Comparison of ENCODE assay signal across 8 cellular contexts in the genomic region with DNA sequence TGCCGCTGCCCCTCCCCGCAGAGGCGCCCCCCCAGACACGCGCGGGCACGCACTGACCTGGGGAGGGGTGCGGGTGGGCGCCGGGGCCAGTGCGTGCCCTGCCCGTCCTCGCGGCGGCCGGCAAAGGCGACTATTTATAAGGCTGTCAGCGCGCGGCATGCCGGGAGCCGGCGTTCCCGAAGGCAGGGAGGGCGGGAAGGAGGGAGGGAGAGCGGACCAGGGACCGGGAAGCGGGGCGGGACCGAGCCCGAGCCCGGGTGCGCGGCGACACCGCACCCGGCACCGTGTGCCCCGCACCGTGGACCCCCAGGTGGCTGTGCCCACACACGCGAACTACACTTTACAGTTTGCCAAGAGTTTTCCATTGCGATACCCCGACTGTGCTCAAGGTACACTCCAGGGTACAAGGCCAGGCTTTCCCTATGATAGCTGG. TPM values are rescaled to one million over a fixed set of nuclear protein-coding genes. Genes with fewer than 3 reads are reported as not detected.
DNase-seq lines count a peak whose midpoint lies in the region; ATAC-seq, FAIRE-seq and TF ChIP-seq lines count a peak whose summit lies in the region.

A gene with protein sequence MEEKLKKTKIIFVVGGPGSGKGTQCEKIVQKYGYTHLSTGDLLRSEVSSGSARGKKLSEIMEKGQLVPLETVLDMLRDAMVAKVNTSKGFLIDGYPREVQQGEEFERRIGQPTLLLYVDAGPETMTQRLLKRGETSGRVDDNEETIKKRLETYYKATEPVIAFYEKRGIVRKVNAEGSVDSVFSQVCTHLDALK (minus strand): TSS at position 110 of the 433 bp plus-strand sequence. CDS start 3,058 bp downstream, outside the sequence.

- intact Hi-C loops in A673 (cut with micrococcal nuclease; ENCODE audit: unreplicated experiment) (no loop called here), lower leg skin (cut with DNase I; ENCODE audit: low total_unique reads) (no loop called here)

- FAIRE-seq in H1 (lab: Jason Lieb, UNC): no peak

- H2BK5ac ChIP-seq in H1 (ENCODE audit: low read depth, low read length): no peak within 1 kb of the TSS

- peak within 1 kb of the TSS; percentile 72 for H3K4ac ChIP-seq in H1 (replicated peaks; ENCODE audit: insufficient read length, low read depth, low read length)

- ATAC-seq in RWPE2 (ENCODE audit: low read depth) (peak; percentile 69), GM18520 (IDR thresholded peaks at IDR 0.05; ENCODE audit: unreplicated experiment) (no peak)

- H3K9ac ChIP-seq in H1 (replicated peaks in 1 of 4; ENCODE audit: extremely low read depth in 1 of 4, low read depth in 3 of 4, low read length in 3 of 4) (no peak within 1 kb of the TSS), stomach smooth muscle (ENCODE audit: low read length in 2 of 2) (peak within 1 kb of the TSS; percentile 76 to 90)

- no peak within 1 kb of the TSS for H3K23ac ChIP-seq in H1 (ENCODE audit: insufficient read length)

- H3K9me3 ChIP-seq in A673 (ENCODE audit: low read depth, low read length, poor library complexity, severe bottlenecking) (no peaks in the 10 kb centered on the region), HEK293 (ENCODE audit: control insufficient read depth, insufficient read depth, low read depth, low read length) (no peaks in the 10 kb centered on the region), RWPE2 (ENCODE audit: severe bottlenecking) (no peaks in the 10 kb centered on the region), H1 (ENCODE audit: insufficient read depth in 2 of 2, low read depth in 1 of 2, low read length in 1 of 2) (no peaks in the 10 kb centered on the region), stomach smooth muscle (ENCODE audit: control insufficient read depth in 2 of 2, low read length in 2 of 2) (no peaks in the 10 kb centered on the region)

- no peak within 1 kb of the TSS for H2BK20ac ChIP-seq in H1 (ENCODE audit: low read length)

- peak within 1 kb of the TSS; percentile 50 for H3K4me3 ChIP-seq in A673 (ENCODE audit: low read depth, low read length, poor library complexity, severe bottlenecking)
- H3K4me3 ChIP-seq in HEK293 (ENCODE audit: low read depth, low read length): peak within 1 kb of the TSS; percentile 55
- H3K4me3 ChIP-seq in RWPE2 (ENCODE audit: severe bottlenecking): peak within 1 kb of the TSS; percentile 27
- peak within 1 kb of the TSS; percentile 46 to 66 (median 58) for H3K4me3 ChIP-seq in H1 (ENCODE audit: extremely low read depth in 1 of 4, insufficient read depth in 2 of 4, low read depth in 3 of 4, low read length in 4 of 4)
- peak within 1 kb of the TSS; percentile 22 for H3K4me3 ChIP-seq in lower leg skin (ENCODE audit: low read depth, poor library complexity, severe bottlenecking)
- H3K4me3 ChIP-seq in stomach smooth muscle (ENCODE audit: low read length in 2 of 2): peak within 1 kb of the TSS; percentile 86 to 91

- H3K79me1 ChIP-seq in H1 (ENCODE audit: low read depth, low read length): no peaks in the 10 kb centered on the region

- 4% methylated on average over 12 of the region's 44 CpGs; no CpG with 5 or more reads in 1 of the 2 experiments for WGBS in H1 (ENCODE audit: extremely low coverage in 1 of 2, insufficient coverage in 1 of 2, insufficient read length in 1 of 2, insufficient replicate concordance in 2 of 2, low coverage in 1 of 2, low lambda C conversion rate in 2 of 2, missing lambda C conversion rate in 1 of 2), 2 experiments
- 0 to 8% methylated on average over 5 to 35 of the region's 44 CpGs for WGBS in lower leg skin, 2 donors

- peak within 1 kb of the TSS; percentile 54 for H4K8ac ChIP-seq in H1 (ENCODE audit: extremely low read depth, insufficient read depth, low read length)

- H3K27me3 ChIP-seq in A673 (replicated peaks; ENCODE audit: insufficient read depth, low read depth, low read length, poor library complexity): no peaks in the 10 kb centered on the region
- no peaks in the 10 kb centered on the region for H3K27me3 ChIP-seq in RWPE2 (ENCODE audit: insufficient read depth, poor library complexity, severe bottlenecking)
- H3K27me3 ChIP-seq in H1 (replicated peaks in 1 of 4; ENCODE audit: control insufficient read depth in 3 of 4, extremely low read depth in 1 of 4, insufficient read depth in 3 of 4, low read length in 3 of 4): no peaks in the 10 kb centered on the region
- no peaks in the 10 kb centered on the region for H3K27me3 ChIP-seq in stomach smooth muscle (ENCODE audit: control insufficient read depth in 1 of 2, insufficient read depth in 2 of 2, low read length in 2 of 2)

- H2AFZ ChIP-seq in H1 (ENCODE audit: low read length): peak within 1 kb of the TSS; percentile 96

- POLR2A ChIA-PET in A673 (lab: Charles Lee; ENCODE audit: low non-redundant PET): no interaction called here
- POLR2A ChIA-PET in HEK293 (lab: Yijun Ruan, JAX): interaction anchor here (0.8 kb wide), 1 partner anchor 92 kb away, joined by 3 read pairs; a partner anchor contains a TSS
- POLR2A ChIA-PET in H1 (lab: Charles Lee; ENCODE audit: partially characterized antibody): interaction anchor here (0.7 to 2.0 kb wide), 9 partner anchors 8 to 85 kb away, joined by 3 to 9 read pairs (median 4); a partner anchor contains a TSS

- H3K4me1 ChIP-seq in A673 (ENCODE audit: insufficient read depth, low read length, poor library complexity, severe bottlenecking) (peaks cover 20% of the 10 kb centered on the region), HEK293 (ENCODE audit: control insufficient read depth, insufficient read depth, low read length) (no peaks in the 10 kb centered on the region; the same call in 1 of the 2 replicates), RWPE2 (ENCODE audit: insufficient read depth, poor library complexity, severe bottlenecking) (peaks cover 11% of the 10 kb centered on the region), H1 (replicated peaks in 1 of 4; ENCODE audit: control insufficient read depth in 3 of 4, insufficient read depth in 4 of 4, low read length in 3 of 4) (peaks cover 0 to 10% (median 7%) of the 10 kb centered on the region in 4 experiments; a peak in 6 of 7 replicates), stomach smooth muscle (ENCODE audit: control insufficient read depth, insufficient read depth, low read length) (peaks cover 49% of the 10 kb centered on the region)

- H3K23me2 ChIP-seq in H1 (ENCODE audit: low read depth, low read length): peaks cover 7% of the 10 kb centered on the region; the same call in 1 of the 2 replicates

- H3K14ac ChIP-seq in H1 (ENCODE audit: insufficient read length): no peak within 1 kb of the TSS

- H4K91ac ChIP-seq in H1 (replicated peaks; ENCODE audit: insufficient read length, low read length): peak within 1 kb of the TSS; percentile 84

- peak within 1 kb of the TSS; percentile 14 for H3K27ac ChIP-seq in A673 (ENCODE audit: low read depth, low read length, poor library complexity, severe bottlenecking)
- H3K27ac ChIP-seq in HEK293 (ENCODE audit: extremely low read depth, low read depth, low read length): peak within 1 kb of the TSS; percentile 53; the same call in 1 of the 2 replicates
- H3K27ac ChIP-seq in RWPE2 (ENCODE audit: poor library complexity, severe bottlenecking): peak within 1 kb of the TSS; percentile 37
- no peak within 1 kb of the TSS for H3K27ac ChIP-seq in H1 (ENCODE audit: low read depth, low read length)
- H3K27ac ChIP-seq in stomach smooth muscle (ENCODE audit: low read length): peak within 1 kb of the TSS; percentile 60

- TF ChIP-seq EP300 in H1 (IDR thresholded peaks at IDR 0.05; ENCODE audit: borderline replicate concordance in 1 of 2, low read depth in 2 of 2, low read length in 2 of 2): no peak

- TF ChIP-seq CTCF in A673 (conservative IDR thresholded peaks at IDR 0.05; ENCODE audit: low read depth, low read length) (no peak), HEK293 (tag by site-specific recombination; IDR thresholded peaks at IDR 0.05) (no peak), RWPE2 (IDR thresholded peaks at IDR 0.05; ENCODE audit: poor library complexity, severe bottlenecking) (no peak), H1 (IDR thresholded peaks at IDR 0.05; ENCODE audit: control extremely low read depth in 1 of 3, insufficient read depth in 1 of 3, low read depth in 1 of 3, low read length in 3 of 3) (no peak), lower leg skin (IDR thresholded peaks at IDR 0.05) (no peak)

- H2BK120ac ChIP-seq in H1 (replicated peaks; ENCODE audit: low read depth, low read length): no peak within 1 kb of the TSS

- H3K79me2 ChIP-seq in H1 (ENCODE audit: control insufficient read depth in 1 of 2, insufficient read depth in 2 of 2, low read length in 2 of 2): no peaks in the 10 kb centered on the region

- H2BK15ac ChIP-seq in H1 (ENCODE audit: low read length): peak within 1 kb of the TSS; percentile 46; the same call in 1 of the 2 replicates

- no peak for TF ChIP-seq RAD21 in H1 (IDR thresholded peaks at IDR 0.05 in 1 of 2, conservative IDR thresholded peaks at IDR 0.05 in 1 of 2; ENCODE audit: low read depth in 2 of 2, low read length in 2 of 2)

- peak within 1 kb of the TSS; percentile 50; the same call in 1 of the 2 replicates for H2BK12ac ChIP-seq in H1 (ENCODE audit: low read depth, low read length)

- H3K36me3 ChIP-seq in A673 (ENCODE audit: insufficient read depth, low read length, poor library complexity, severe bottlenecking): no peaks in the 10 kb centered on the region
- peaks cover 0 to 11% of the 10 kb centered on the region in 2 experiments; a peak in 1 of 3 replicates for H3K36me3 ChIP-seq in HEK293 (ENCODE audit: control insufficient read depth in 2 of 2, insufficient read depth in 1 of 2, low read length in 2 of 2)
- no peaks in the 10 kb centered on the region for H3K36me3 ChIP-seq in RWPE2 (ENCODE audit: low read depth)
- H3K36me3 ChIP-seq in H1 (ENCODE audit: control insufficient read depth in 2 of 4, insufficient read depth in 4 of 4, low read length in 3 of 4): no peaks in the 10 kb centered on the region
- H3K36me3 ChIP-seq in stomach smooth muscle (ENCODE audit: control insufficient read depth in 2 of 2, insufficient read depth in 2 of 2, low read length in 2 of 2): no peaks in the 10 kb centered on the region

- TF ChIP-seq POLR2A in H1 (IDR thresholded peaks at IDR 0.05; ENCODE audit: control extremely low read depth in 1 of 2, low read depth in 2 of 2, low read length in 2 of 2) (peak in 1 of 2 experiments; percentile 52; a peak in 1 of 3 replicates), lower leg skin (IDR thresholded peaks at IDR 0.05) (no peak)

- peaks cover 0 to 1% of the 10 kb centered on the region in 2 experiments for H4K20me1 ChIP-seq in H1 (replicated peaks in 1 of 2; ENCODE audit: control insufficient read depth in 1 of 2, insufficient read depth in 2 of 2, low read length in 2 of 2)

- no TSS peak for BruUV-seq in A673 (replicated peaks; lab: Mats Ljungman, UMichigan)

- CTCF ChIA-PET in A673 (lab: Charles Lee) (no interaction called here), HEK293 (lab: Yijun Ruan, JAX) (interaction anchor here (0.5 to 2.5 kb wide), 4 partner anchors 35 to 143 kb away, joined by 3 to 7 read pairs (median 4); a partner anchor contains a TSS), H1 (lab: Charles Lee; ENCODE audit: partially characterized antibody) (interaction anchor here (0.8 to 2.2 kb wide), 9 partner anchors 8 to 112 kb away, joined by 3 to 18 read pairs (median 3); a partner anchor contains a TSS)

- peak within 1 kb of the TSS; percentile 25 for H4K5ac ChIP-seq in H1 (ENCODE audit: insufficient read length, low read depth, low read length)

- H2AK5ac ChIP-seq in H1 (ENCODE audit: low read depth, low read length): peak within 1 kb of the TSS; percentile 0; the same call in 1 of the 2 replicates

- H3K18ac ChIP-seq in H1 (ENCODE audit: extremely low read depth, low read length): peak within 1 kb of the TSS; percentile 3

- peak within 1 kb of the TSS; percentile 72 to 79 for H3K4me2 ChIP-seq in H1 (ENCODE audit: insufficient read depth in 1 of 2, low read depth in 2 of 2, low read length in 2 of 2)

- DNase-seq in A673 (ENCODE audit: low spot score) (peak; percentile 64), RWPE2 (ENCODE audit: low spot score) (peak; percentile 78), H1 (ENCODE audit: low read depth in 1 of 2, low spot score in 2 of 2) (peak in 1 of 2 experiments; percentile 84), lower leg skin (ENCODE audit: low spot score in 2 of 2) (peak in 1 of 2 donors; percentile 96), GF-D8 (lab: John Stamatoyannopoulos, UW) (no peak)

- peak within 1 kb of the TSS; percentile 53 for H3K56ac ChIP-seq in H1 (replicated peaks; ENCODE audit: insufficient read length, low read depth, low read length)

RNA-seq across cellular contexts. Expression of the gene that starts here (rescaled TPM):
- total RNA-seq in A673 (2021) (35.8 and 52.9 TPM in 2 replicates), lower leg skin (10 to 100 TPM in 3 of 4 donors, 1 to 10 TPM in 1; 9.5 to 35.4 (median 19.8) TPM)
- 35.9 and 37.9 TPM in 2 replicates for total RNA-seq in H1 (2021; fragmentation: NEBNext Ultra II Directional; extraction: Animal tissue kit (Norgen Biotek cat#: 25700))
- 39.2 and 44.1 TPM in 2 replicates for polyA plus RNA-seq in H1 (2011; rRNA removed)
- 45.5 TPM for polyA plus RNA-seq in H1 (2011; cell fraction: cytosol; rRNA removed)
- 32.0 TPM for polyA plus RNA-seq in H1 (2011; cell fraction: nucleus; rRNA removed)
- 32.5 to 48.8 TPM (median 43.2 TPM) in 4 replicates for polyA plus RNA-seq in H1 (2012, experiment 1 of 2)
- 31.3 TPM for polyA plus RNA-seq in H1 (2012, experiment 2 of 2)
- 26.6 TPM for polyA plus RNA-seq in H1 (2013, experiment 1 of 2)
- 24.9 TPM for polyA plus RNA-seq in H1 (2013, experiment 2 of 2)
- polyA minus RNA-seq in H1 (2011; rRNA and poly(A)+ RNA removed): 9.5 and 12.8 TPM in 2 replicates
- polyA minus RNA-seq in H1 (2011; cell fraction: cytosol; rRNA and poly(A)+ RNA removed): 2.6 TPM
- 6.3 TPM for polyA minus RNA-seq in H1 (2011; cell fraction: nucleus; rRNA and poly(A)+ RNA removed)

Comparison
In these comparisons a context has a peak if more than half of its experiments do, and no peak if none do; other contexts are left out.
1. H3K4me3 ChIP-seq: peak in every context shown above with its lines; median percentile 88 in stomach smooth muscle; 58 in H1; 55 in HEK293; 50 in A673; 27 in RWPE2; 22 in lower leg skin.
2. H3K9ac ChIP-seq: peak in stomach smooth muscle (2 of 2); none in H1 (0 of 4).